Comparison of ENCODE assay signal across 10 cellular contexts in genomic region chr3:187735837-187736236, GRCh38. TPM values are rescaled to one million over a fixed set of nuclear protein-coding genes. Genes with fewer than 3 reads are reported as not detected.
DNase-seq lines count a peak whose midpoint lies in the region; ATAC-seq and TF ChIP-seq lines count a peak whose summit lies in the region.
"Had no signal": no experiment of that assay in that cellular context is flagged by ENCODE, and none has a peak within 500 bp of the region (broad histone marks: within the 10 kb centered on the region; RNA-seq: fewer than 3 reads in every experiment).

No MANE protein-coding gene starts in this region.

- TF ChIP-seq CTCF in HFFc6 (IDR thresholded peaks at IDR 0.05): no peak
- no peak for TF ChIP-seq CTCF in liver (IDR thresholded peaks at IDR 0.05; ENCODE audit: low read depth, low read length, missing input control)
- no peak for TF ChIP-seq CTCF in Caco-2 (IDR thresholded peaks at IDR 0.05; ENCODE audit: insufficient read depth in 1 of 2, low read depth in 1 of 2, low read length in 1 of 2, severe bottlenecking in 1 of 2, unreplicated experiment in 1 of 2)

- POLR2A ChIA-PET in Caco-2 (lab: Charles Lee): no interaction called here

- H3K36me3 Mint-ChIP-seq in HFFc6 (ENCODE audit: low read depth) (peaks cover 43% of the 10 kb centered on the region), Caco-2 (ENCODE audit: insufficient read depth, unreplicated experiment) (peaks cover 44% of the 10 kb centered on the region)
- H3K36me3 Mint-ChIP-seq in stimulated activated naive B cell treated with anti-CD40 and anti-IgM and Interleukin-4, amounts not matched to agents 10 μg/mL and 1 μg/mL and 100 μg/mL, for 72 hours: peaks cover 19 to 21% of the 10 kb centered on the region in 2 donors

- H3K9me3 Mint-ChIP-seq in HFFc6 (no peaks in the 10 kb centered on the region), Caco-2 (ENCODE audit: unreplicated experiment) (no peaks in the 10 kb centered on the region)
- H3K9me3 Mint-ChIP-seq in stimulated activated naive B cell treated with anti-CD40 and anti-IgM and Interleukin-4, amounts not matched to agents 10 μg/mL and 1 μg/mL and 100 μg/mL, for 72 hours: no peaks in the 10 kb centered on the region

- CTCF ChIA-PET in Caco-2 (lab: Charles Lee): interaction anchor here (0.7 kb wide), 1 partner anchor 976 kb away, joined by 3 read pairs; no protein-coding TSS in a partner anchor

- H3K9me3 ChIP-seq in adipocyte (ENCODE audit: control insufficient read depth, low read length): no peaks in the 10 kb centered on the region
- no peaks in the 10 kb centered on the region for H3K9me3 ChIP-seq in liver (ENCODE audit: control insufficient read depth in 4 of 4, low read length in 3 of 4)
- no peaks in the 10 kb centered on the region for H3K9me3 ChIP-seq in Caco-2

- no peak for DNase-seq in HFFc6
- peak; percentile 33 for DNase-seq in adipocyte (ENCODE audit: low read depth)
- no peak for DNase-seq in stimulated activated naive B cell treated with anti-CD40 and anti-IgM and Interleukin-4, amounts not matched to agents 10 μg/mL and 1 μg/mL and 100 μg/mL, for 72 hours
- no peak for DNase-seq in Caco-2
- no peak for DNase-seq in central memory CD4-positive, alpha-beta T cell
- no peak for DNase-seq in NOMO-1 treated with DMSO at 0.1 percent for 48 hours (lab: John Stamatoyannopoulos, UW; ENCODE audit: unreplicated experiment)
- DNase-seq: activated effector memory CD4-positive, alpha-beta T cell treated with anti-CD3 and anti-CD28 coated beads, Interleukin-2, amount 50 U/mL, for 16 hours; NCI-H1417 treated with DMSO at 0.1 percent for 48 hours had no signal

- ATAC-seq in stimulated activated naive B cell treated with anti-CD40 and anti-IgM and Interleukin-4, amounts not matched to agents 10 μg/mL and 1 μg/mL and 100 μg/mL, for 72 hours (replicated peaks): no peak
- ATAC-seq: stimulated activated naive CD8-positive, alpha-beta T cell treated with anti-CD3 and anti-CD28 coated beads, Interleukin-15, Interleukin-2, amounts not matched to agents 100 U/mL and 50 U/mL, for 24 hours had no signal

- H3K27me3 Mint-ChIP-seq in HFFc6 (ENCODE audit: insufficient read depth) (peaks cover 3% of the 10 kb centered on the region; the same call in 1 of the 2 replicates), Caco-2 (ENCODE audit: insufficient read depth, unreplicated experiment) (no peaks in the 10 kb centered on the region)
- no peaks in the 10 kb centered on the region for H3K27me3 Mint-ChIP-seq in stimulated activated naive B cell treated with anti-CD40 and anti-IgM and Interleukin-4, amounts not matched to agents 10 μg/mL and 1 μg/mL and 100 μg/mL, for 72 hours

- H3K4me1 Mint-ChIP-seq in HFFc6 (ENCODE audit: low read depth) (peaks cover 49% of the 10 kb centered on the region), Caco-2 (ENCODE audit: low read depth, unreplicated experiment) (peaks cover 5% of the 10 kb centered on the region)
- peaks cover 30 to 45% of the 10 kb centered on the region in 2 donors for H3K4me1 Mint-ChIP-seq in stimulated activated naive B cell treated with anti-CD40 and anti-IgM and Interleukin-4, amounts not matched to agents 10 μg/mL and 1 μg/mL and 100 μg/mL, for 72 hours

- no TSS peak for BruUV-seq in Caco-2 (replicated peaks; lab: Mats Ljungman, UMichigan)

- H3K4me1 ChIP-seq in adipocyte (ENCODE audit: control insufficient read depth, insufficient read depth, low read length) (peaks cover 45% of the 10 kb centered on the region), liver (ENCODE audit: control insufficient read depth in 4 of 4, insufficient read depth in 4 of 4, low read length in 3 of 4) (peaks cover 0 to 51% (median 19%) of the 10 kb centered on the region in 4 donors), Caco-2 (peaks cover 7% of the 10 kb centered on the region; the same call in 1 of the 2 replicates)

- H3K27me3 ChIP-seq in adipocyte (replicated peaks; ENCODE audit: control insufficient read depth, insufficient read depth, low read length): no peaks in the 10 kb centered on the region
- H3K27me3 ChIP-seq in liver (ENCODE audit: control insufficient read depth in 4 of 4, insufficient read depth in 4 of 4, low read length in 3 of 4): no peaks in the 10 kb centered on the region
- no peaks in the 10 kb centered on the region for H3K27me3 ChIP-seq in Caco-2 (replicated peaks; ENCODE audit: control insufficient read depth, insufficient read depth, low read length)

- TF ChIP-seq RAD21 in liver (IDR thresholded peaks at IDR 0.05): peak; percentile 26 to 28

- peak overlapping the region; percentile 100 for H3K27ac ChIP-seq in liver (ENCODE audit: low read depth in 1 of 2, low read length in 2 of 2)

- H3K36me3 ChIP-seq in adipocyte (ENCODE audit: control insufficient read depth, insufficient read depth, low read length, severe bottlenecking) (peaks cover 39% of the 10 kb centered on the region), liver (ENCODE audit: control insufficient read depth in 4 of 4, insufficient read depth in 3 of 4, low read depth in 1 of 4, low read length in 3 of 4) (peaks cover 0 to 34% (median 31%) of the 10 kb centered on the region in 4 donors), Caco-2 (ENCODE audit: control insufficient read depth, insufficient read depth, low read length) (peaks cover 6% of the 10 kb centered on the region)

- WGBS in liver: 29% methylated on average over 3 of the region's 3 CpGs

- H3K9ac ChIP-seq in adipocyte (ENCODE audit: low read length) (peak overlapping the region; percentile 98), liver (ENCODE audit: low read depth in 1 of 2, low read length in 2 of 2) (peak overlapping the region; percentile 67 to 89)

- intact Hi-C loops in Caco-2 (cut with micrococcal nuclease; ENCODE audit: unreplicated experiment): loop anchor here (5.0 kb wide), 1 partner anchor 1306 kb away; no protein-coding TSS in a partner anchor

- H3K4me3 Mint-ChIP-seq in HFFc6 (peak overlapping the region; percentile 37), Caco-2 (ENCODE audit: unreplicated experiment) (no peak overlapping the region)
- H3K4me3 Mint-ChIP-seq in stimulated activated naive B cell treated with anti-CD40 and anti-IgM and Interleukin-4, amounts not matched to agents 10 μg/mL and 1 μg/mL and 100 μg/mL, for 72 hours: no peak overlapping the region

- H3K4me3 ChIP-seq in adipocyte (ENCODE audit: low read length): peak overlapping the region; percentile 90
- H3K4me3 ChIP-seq in liver (ENCODE audit: low read depth in 1 of 3, low read length in 3 of 3): peak overlapping the region; percentile 71 to 97 (median 80)
- no peak overlapping the region for H3K4me3 ChIP-seq in Caco-2 (ENCODE audit: low read depth, low read length)

- H3K27ac Mint-ChIP-seq in HFFc6 (0 out of 2 replicates have a peak overlapping the region, but pooled peaks have one; percentile 22), Caco-2 (ENCODE audit: unreplicated experiment) (no peak overlapping the region)
- peak overlapping the region; percentile 47 for H3K27ac Mint-ChIP-seq in stimulated activated naive B cell treated with anti-CD40 and anti-IgM and Interleukin-4, amounts not matched to agents 10 μg/mL and 1 μg/mL and 100 μg/mL, for 72 hours

TF ChIP-seq in liver, 16 proteins besides CTCF, POLR2A, EP300 and RAD21 (continues in another document):
- TF ChIP-seq ZBTB33 (IDR thresholded peaks at IDR 0.05) (peak; percentile 36), HNF4A (conservative IDR thresholded peaks at IDR 0.05) (peak; percentile 73 to 81), MAX (IDR thresholded peaks at IDR 0.05) (peak; percentile 82), GABPA (IDR thresholded peaks at IDR 0.05 in 1 of 2, conservative IDR thresholded peaks at IDR 0.05 in 1 of 2) (no peak), ATF3 (IDR thresholded peaks at IDR 0.05) (no peak), EGR1 (IDR thresholded peaks at IDR 0.05; ENCODE audit: low read depth in 2 of 2) (peak in 1 of 2 donors; percentile 19)

RNA-seq across cellular contexts. Expression of gene BCL6, which starts 9.4 kb away (rescaled TPM):
- 10 to 100 TPM; 28.0 to 36.5 (median 31.1) TPM for total RNA-seq in HFFc6 (2021; fragmentation: NEBNext Ultra II Directional; extraction: Animal tissue kit (Norgen Biotek cat#: 25700))
- 10 to 100 TPM in 1 of 2 donors, 1 to 10 TPM in 1; 7.8 to 71.8 TPM for total RNA-seq in liver
- polyA plus RNA-seq in liver: 10 to 100 TPM in 1 of 2 donors, 1 to 10 TPM in 1; 9.1 to 17.6 TPM
- 35.8 and 40.4 TPM in 2 replicates for total RNA-seq in Caco-2 (2022)

RNA-seq across cellular contexts. Expression of gene RTP2, which starts 33.5 kb away (rescaled TPM):
- total RNA-seq in HFFc6 (2021; fragmentation: NEBNext Ultra II Directional; extraction: Animal tissue kit (Norgen Biotek cat#: 25700)): not detected
- not detected for total RNA-seq in liver
- not detected for polyA plus RNA-seq in liver
- total RNA-seq in Caco-2 (2022): not detected in 2 replicates
